In the genomic region with DNA sequence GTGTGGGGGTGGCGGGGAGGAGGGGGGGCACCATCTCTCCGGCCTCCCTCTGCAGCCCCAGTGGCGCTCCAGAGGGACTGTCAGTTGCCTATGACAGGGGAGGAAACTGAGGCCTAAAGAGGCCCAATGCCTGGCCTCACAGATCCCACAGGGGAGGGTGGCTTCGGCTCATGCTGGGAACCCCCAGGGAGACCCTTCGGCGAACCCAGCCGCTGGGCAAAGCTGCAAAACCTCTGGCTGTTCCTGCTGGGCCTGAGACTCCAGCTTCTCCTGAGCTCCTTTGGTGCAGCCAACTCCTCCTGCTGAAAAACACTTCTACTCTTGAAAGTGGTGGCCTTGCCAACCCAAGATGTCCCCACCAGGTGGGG, we compare ENCODE assay signal across 12 cellular contexts.
A peak's percentile ranks its signal among the peaks of the same experiment; 100 is the strongest.
DNase-seq lines count a peak whose midpoint lies in the region; ATAC-seq and TF ChIP-seq lines count a peak whose summit lies in the region.
"Had no signal": no experiment of that assay in that cellular context is flagged by ENCODE, and none has a peak within 500 bp of the region (broad histone marks: within the 10 kb centered on the region; RNA-seq: fewer than 3 reads in every experiment).

No MANE protein-coding gene starts in this region.

- RAD21 ChIA-PET in HCT116 (lab: Charles Lee; ENCODE audit: low non-redundant PET in 1 of 2, low total read pairs in 2 of 2, uncharacterized antibody in 2 of 2, unreplicated experiment in 2 of 2), result interaction anchor here in 1 of 2 experiments (0.7 kb wide), 1 partner anchor 167 kb away, joined by 3 read pairs; no protein-coding TSS in a partner anchor

- intact Hi-C loops in HCT116 (cut with micrococcal nuclease), result loop anchor here (5.0 kb wide), 1 partner anchor 81 kb away; no protein-coding TSS in a partner anchor

- no peak overlapping the region for H2AFZ ChIP-seq in HCT116 (ENCODE audit: low read depth, low read length, poor library complexity, severe bottlenecking)

- no peaks in the 10 kb centered on the region for H4K20me1 ChIP-seq in HCT116 (ENCODE audit: insufficient read depth)

- CTCF ChIA-PET in AG04450 (lab: Charles Lee), result no interaction called here
- CTCF ChIA-PET in HCT116 (lab: Charles Lee), result no interaction called here

- no peaks in the 10 kb centered on the region; the same call in 1 of the 2 replicates for H3K9me3 ChIP-seq in AG04450 (ENCODE audit: control insufficient read depth, insufficient read depth, low read length)
- no peaks in the 10 kb centered on the region for H3K9me3 ChIP-seq in HCT116 (ENCODE audit: control insufficient read depth in 1 of 2, insufficient read depth in 1 of 2, low read depth in 1 of 2, low read length in 2 of 2)

- DNase-seq in AG04450 (ENCODE audit: low read depth, low spot score) (no peak), HCT116 (ENCODE audit: low read depth, low spot score) (no peak), mesenteric fat pad (ENCODE audit: low spot score) (peak; percentile 64), NCI-H345 treated with DMSO at 0.1 percent for 48 hours (lab: John Stamatoyannopoulos, UW; ENCODE audit: unreplicated experiment) (no peak)
- no peak for DNase-seq in effector CD4-positive, alpha-beta T cell
- DNase-seq: foreskin melanocyte, left ventricle myocardium superior, NCI-H524 had no signal

- no peak for TF ChIP-seq POLR2A in HCT116 (IDR thresholded peaks at IDR 0.05; ENCODE audit: borderline replicate concordance, extremely low read depth, insufficient read depth, insufficient read length)

- BruUV-seq in HCT116 (replicated peaks; lab: Mats Ljungman, UMichigan), result no TSS peak

- POLR2A ChIA-PET in AG04450 (lab: Yijun Ruan, JAX) (interaction anchor here (0.7 kb wide), 1 partner anchor 12 kb away, joined by 3 read pairs; no protein-coding TSS in a partner anchor), HCT116 (lab: Charles Lee) (interaction anchor here (0.7 kb wide), 2 partner anchors 19 to 457 kb away, joined by 3 to 4 read pairs; no protein-coding TSS in a partner anchor)

- peak overlapping the region; percentile 66 for H3K9ac ChIP-seq in HCT116 (ENCODE audit: low read length)

- H3K4me2 ChIP-seq in HCT116 (ENCODE audit: low read length), result peak overlapping the region; percentile 96

- TF ChIP-seq CTCF in AG04450 (IDR thresholded peaks at IDR 0.05; ENCODE audit: low read depth, low read length), result no peak
- TF ChIP-seq CTCF in HCT116 (IDR thresholded peaks at IDR 0.05 in 2 of 3, conservative IDR thresholded peaks at IDR 0.05 in 1 of 3; ENCODE audit: borderline replicate concordance in 1 of 3, insufficient read depth in 1 of 3, low read depth in 2 of 3, low read length in 2 of 3), result no peak

- H3K36me3 ChIP-seq in HCT116 (ENCODE audit: control insufficient read depth in 1 of 2, insufficient read depth in 2 of 2, low read length in 2 of 2), result no peaks in the 10 kb centered on the region

- no peak for TF ChIP-seq RAD21 in HCT116 (IDR thresholded peaks at IDR 0.05; ENCODE audit: low read depth)

- no peaks in the 10 kb centered on the region for H3K9me2 ChIP-seq in HCT116 (ENCODE audit: insufficient read depth)

- H3K4me1 ChIP-seq in HCT116 (ENCODE audit: control insufficient read depth in 1 of 2, insufficient read depth in 2 of 2, low read length in 2 of 2), result peaks cover 18 to 27% of the 10 kb centered on the region in 2 experiments

- H3K27ac ChIP-seq in AG04450 (ENCODE audit: low read depth, low read length) (peak overlapping the region; percentile 57), HCT116 (ENCODE audit: low read depth, low read length) (peak overlapping the region; percentile 36; the same call in 1 of the 2 replicates), angular gyrus (ENCODE audit: low read depth, low read length) (peak overlapping the region; percentile 72)
- H3K27ac ChIP-seq: SK-N-MC had no signal

- ATAC-seq in HCT116, result peak; percentile 13; the same call in 1 of the 2 replicates
- ATAC-seq in GM21619 (IDR thresholded peaks at IDR 0.05; ENCODE audit: unreplicated experiment), result no peak
- no peak for ATAC-seq in HG02938 (IDR thresholded peaks at IDR 0.05; ENCODE audit: unreplicated experiment)

- H3K27me3 ChIP-seq in AG04450 (ENCODE audit: control insufficient read depth, insufficient read depth, low read length) (no peaks in the 10 kb centered on the region), HCT116 (ENCODE audit: insufficient read depth, low read length) (no peaks in the 10 kb centered on the region)

- H3K79me2 ChIP-seq in HCT116 (ENCODE audit: insufficient read depth, low read length), result no peaks in the 10 kb centered on the region

- no peak overlapping the region for H3K4me3 ChIP-seq in AG04450 (ENCODE audit: low read depth, low read length)
- H3K4me3 ChIP-seq in HCT116 (replicated peaks in 1 of 2; ENCODE audit: low read depth in 1 of 2, low read length in 2 of 2), result peak overlapping the region in 1 of 2 experiments; percentile 47; a peak in 3 of 4 replicates
- H3K4me3 ChIP-seq: SK-N-MC had no signal

TF ChIP-seq in HCT116, 20 proteins besides CTCF, POLR2A, EP300 and RAD21:
- TF ChIP-seq ZFX (IDR thresholded peaks at IDR 0.05) (no peak), CEBPB (IDR thresholded peaks at IDR 0.05; ENCODE audit: low read depth) (no peak), JUND (IDR thresholded peaks at IDR 0.05) (no peak), SRF (IDR thresholded peaks at IDR 0.05; ENCODE audit: low read depth) (no peak), SP1 (IDR thresholded peaks at IDR 0.05; ENCODE audit: low read depth) (no peak), ELF1 (IDR thresholded peaks at IDR 0.05; ENCODE audit: borderline replicate concordance, low read depth) (no peak), POLR2AphosphoS5 (IDR thresholded peaks at IDR 0.05; ENCODE audit: low read depth, low read length) (no peak), EGR1 (IDR thresholded peaks at IDR 0.05; ENCODE audit: low read depth) (no peak), TCF7L2 (IDR thresholded peaks at IDR 0.05; ENCODE audit: borderline replicate concordance, extremely low read depth, insufficient read depth, insufficient read length) (no peak), CBX3 (IDR thresholded peaks at IDR 0.05; ENCODE audit: low read depth) (no peak), EZH2 (IDR thresholded peaks at IDR 0.05) (no peak), ZNF274 (IDR thresholded peaks at IDR 0.05; ENCODE audit: low read depth, low read length) (no peak), SIN3A (IDR thresholded peaks at IDR 0.05; ENCODE audit: low read depth) (no peak), ZBTB33 (IDR thresholded peaks at IDR 0.05; ENCODE audit: extremely low read depth, insufficient replicate concordance, low read length) (no peak), FOSL1 (IDR thresholded peaks at IDR 0.05; ENCODE audit: low read depth) (no peak), REST (IDR thresholded peaks at IDR 0.05; ENCODE audit: low read depth) (no peak), YY1 (IDR thresholded peaks at IDR 0.05; ENCODE audit: extremely low read depth, insufficient replicate concordance, low read depth, low read length) (no peak), EZH2phosphoT487 (IDR thresholded peaks at IDR 0.05; ENCODE audit: borderline replicate concordance) (no peak)
- TF ChIP-seq, protein P1, sequence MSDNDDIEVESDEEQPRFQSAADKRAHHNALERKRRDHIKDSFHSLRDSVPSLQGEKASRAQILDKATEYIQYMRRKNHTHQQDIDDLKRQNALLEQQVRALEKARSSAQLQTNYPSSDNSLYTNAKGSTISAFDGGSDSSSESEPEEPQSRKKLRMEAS (IDR thresholded peaks at IDR 0.05), result no peak
